In the genomic region with DNA sequence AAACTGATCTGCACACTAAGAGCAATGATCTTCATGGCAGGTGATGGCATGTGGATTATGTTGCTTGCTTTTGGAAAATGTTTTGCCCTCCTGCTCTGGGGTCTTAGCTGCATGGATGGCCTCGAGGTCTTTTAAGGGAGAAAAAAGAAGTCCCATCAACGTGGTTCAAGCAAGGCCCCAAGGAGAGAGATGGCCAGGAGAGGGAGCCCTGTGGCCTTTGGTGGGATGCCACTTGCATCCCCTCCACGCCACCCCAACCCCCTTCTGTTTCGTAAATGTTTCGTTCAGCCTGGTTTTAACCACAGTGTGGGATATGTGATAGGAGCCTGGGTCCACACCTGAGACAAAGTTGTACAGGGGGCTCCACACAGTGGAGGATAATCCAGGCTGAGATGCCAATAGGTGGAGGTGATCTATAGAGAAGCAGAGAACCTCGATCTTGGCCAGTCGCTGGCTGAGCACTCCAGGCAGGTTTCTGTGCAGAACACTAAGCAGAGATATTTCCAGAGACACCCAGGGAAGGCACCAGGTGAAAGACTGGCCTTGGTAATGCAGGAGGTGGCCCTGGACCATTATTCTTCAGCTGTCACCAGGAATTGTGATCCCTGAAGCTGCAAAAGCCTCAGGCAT, we compare ENCODE assay signal across 11 cellular contexts. TPM values are rescaled to one million over a fixed set of nuclear protein-coding genes. Genes with fewer than 3 reads are reported as not detected.
DNase-seq lines count a peak whose midpoint lies in the region; ATAC-seq, FAIRE-seq and TF ChIP-seq lines count a peak whose summit lies in the region.
"Had no signal": no experiment of that assay in that cellular context is flagged by ENCODE, and none has a peak within 500 bp of the region (broad histone marks: within the 10 kb centered on the region; RNA-seq: fewer than 3 reads in every experiment).

No MANE protein-coding gene starts in this region.

- POLR2A ChIA-PET in H1 (lab: Charles Lee; ENCODE audit: partially characterized antibody), result no interaction called here

- no peaks in the 10 kb centered on the region for H3K79me1 ChIP-seq in H1 (ENCODE audit: low read depth, low read length)

- DNase-seq in NCI-H146 (lab: John Stamatoyannopoulos, UW), result peak; percentile 2
- no peak for DNase-seq in NCI-H146 treated with DMSO at 0.1 percent for 48 hours (lab: John Stamatoyannopoulos, UW; ENCODE audit: unreplicated experiment)
- DNase-seq in NCI-H524 treated with DMSO at 0.1 percent for 48 hours (lab: John Stamatoyannopoulos, UW), result peak; percentile 58
- peak; percentile 31 to 73 for DNase-seq in H1 (ENCODE audit: low read depth in 1 of 2, low spot score in 2 of 2)
- no peak for DNase-seq in retinal pigment epithelial cell (ENCODE audit: low read depth)
- no peak for DNase-seq in mesothelial cell of epicardium (ENCODE audit: low spot score in 2 of 2, unreplicated experiment in 2 of 2)
- DNase-seq: stimulated activated CD4-positive, alpha-beta T cell treated with anti-CD3 and anti-CD28 coated beads, Interleukin-12 subunit alpha, Interleukin-12 subunit beta, amount 100 ng/mL, for 4 hours had no signal

- H3K79me2 ChIP-seq in H1 (ENCODE audit: control insufficient read depth in 1 of 2, insufficient read depth in 2 of 2, low read length in 2 of 2), result no peaks in the 10 kb centered on the region

- H4K8ac ChIP-seq in H1 (ENCODE audit: extremely low read depth, insufficient read depth, low read length), result peak overlapping the region; percentile 38; the same call in 1 of the 2 replicates

- no peak for TF ChIP-seq POLR2A in H1 (IDR thresholded peaks at IDR 0.05; ENCODE audit: control extremely low read depth in 1 of 2, low read depth in 2 of 2, low read length in 2 of 2)

- H3K4ac ChIP-seq in H1 (replicated peaks; ENCODE audit: insufficient read length, low read depth, low read length), result no peak overlapping the region

- no peak overlapping the region for H2BK12ac ChIP-seq in H1 (ENCODE audit: low read depth, low read length)

- no peak overlapping the region for H3K56ac ChIP-seq in H1 (replicated peaks; ENCODE audit: insufficient read length, low read depth, low read length)

- H3K4me2 ChIP-seq in H1 (ENCODE audit: insufficient read depth in 1 of 2, low read depth in 2 of 2, low read length in 2 of 2), result no peak overlapping the region

- no peak overlapping the region for H3K9ac ChIP-seq in H1 (replicated peaks in 1 of 4; ENCODE audit: extremely low read depth in 1 of 4, low read depth in 3 of 4, low read length in 3 of 4)

- H2BK20ac ChIP-seq in H1 (ENCODE audit: low read length), result no peak overlapping the region

- H2BK120ac ChIP-seq in H1 (replicated peaks; ENCODE audit: low read depth, low read length), result no peak overlapping the region

- no peaks in the 10 kb centered on the region for H4K20me1 ChIP-seq in H1 (replicated peaks in 1 of 2; ENCODE audit: control insufficient read depth in 1 of 2, insufficient read depth in 2 of 2, low read length in 2 of 2)

- H3K9me3 Mint-ChIP-seq in mesothelial cell of epicardium, result no peaks in the 10 kb centered on the region
- no peaks in the 10 kb centered on the region for H3K9me3 Mint-ChIP-seq in activated T-helper 17 cell treated with anti-CD3 and anti-CD28 coated beads, Interleukin-2, amount 50 U/mL, for 72 hours

- 60% methylated on average over 7 of the region's 7 CpGs; no CpG with 5 or more reads in 1 of the 2 experiments for WGBS in H1 (ENCODE audit: extremely low coverage in 1 of 2, insufficient coverage in 1 of 2, insufficient read length in 1 of 2, insufficient replicate concordance in 2 of 2, low coverage in 1 of 2, low lambda C conversion rate in 2 of 2, missing lambda C conversion rate in 1 of 2), 2 experiments

- no peak overlapping the region for H2BK5ac ChIP-seq in H1 (ENCODE audit: low read depth, low read length)

- no peak overlapping the region for H3K27ac Mint-ChIP-seq in mesothelial cell of epicardium
- H3K27ac Mint-ChIP-seq in activated T-helper 17 cell treated with anti-CD3 and anti-CD28 coated beads, Interleukin-2, amount 50 U/mL, for 72 hours, result no peak overlapping the region

- H3K27ac ChIP-seq in H1 (ENCODE audit: low read depth, low read length), result no peak overlapping the region

- 0 out of 2 replicates have a peak overlapping the region, but pooled peaks have one; percentile 62 for H2AFZ ChIP-seq in H1 (ENCODE audit: low read length)

- no peak overlapping the region for H2AK5ac ChIP-seq in H1 (ENCODE audit: low read depth, low read length)

- no peak overlapping the region for H3K18ac ChIP-seq in H1 (ENCODE audit: extremely low read depth, low read length)

- H3K4me1 Mint-ChIP-seq in mesothelial cell of epicardium, result peaks cover 2% of the 10 kb centered on the region
- no peaks in the 10 kb centered on the region for H3K4me1 Mint-ChIP-seq in activated T-helper 17 cell treated with anti-CD3 and anti-CD28 coated beads, Interleukin-2, amount 50 U/mL, for 72 hours

- H3K23ac ChIP-seq in H1 (ENCODE audit: insufficient read length), result no peak overlapping the region

- CTCF ChIA-PET in H1 (lab: Charles Lee; ENCODE audit: partially characterized antibody), result interaction anchor here (0.6 to 3.8 kb wide), 41 partner anchors 8 to 347 kb away, joined by 3 to 34 read pairs (median 4); no protein-coding TSS in a partner anchor

- H3K27me3 Mint-ChIP-seq in mesothelial cell of epicardium (ENCODE audit: low read depth), result peaks cover 12% of the 10 kb centered on the region
- H3K27me3 Mint-ChIP-seq in activated T-helper 17 cell treated with anti-CD3 and anti-CD28 coated beads, Interleukin-2, amount 50 U/mL, for 72 hours, result no peaks in the 10 kb centered on the region

- H3K4me3 ChIP-seq in H1 (ENCODE audit: extremely low read depth in 1 of 4, insufficient read depth in 2 of 4, low read depth in 3 of 4, low read length in 4 of 4) (no peak overlapping the region), retinal pigment epithelial cell (ENCODE audit: low read length) (no peak overlapping the region)

- H2BK15ac ChIP-seq in H1 (ENCODE audit: low read length), result no peak overlapping the region

- H3K36me3 Mint-ChIP-seq in mesothelial cell of epicardium, result no peaks in the 10 kb centered on the region
- H3K36me3 Mint-ChIP-seq in activated T-helper 17 cell treated with anti-CD3 and anti-CD28 coated beads, Interleukin-2, amount 50 U/mL, for 72 hours (ENCODE audit: low read depth), result no peaks in the 10 kb centered on the region

- H3K27me3 ChIP-seq in H1 (replicated peaks in 1 of 4; ENCODE audit: control insufficient read depth in 3 of 4, extremely low read depth in 1 of 4, insufficient read depth in 3 of 4, low read length in 3 of 4), result no peaks in the 10 kb centered on the region; a peak in 1 of 7 replicates

- no peak overlapping the region for H4K5ac ChIP-seq in H1 (ENCODE audit: insufficient read length, low read depth, low read length)

- no peak overlapping the region for H3K4me3 Mint-ChIP-seq in mesothelial cell of epicardium
- H3K4me3 Mint-ChIP-seq in activated T-helper 17 cell treated with anti-CD3 and anti-CD28 coated beads, Interleukin-2, amount 50 U/mL, for 72 hours, result no peak overlapping the region

- no peaks in the 10 kb centered on the region for H3K9me3 ChIP-seq in H1 (ENCODE audit: insufficient read depth in 2 of 2, low read depth in 1 of 2, low read length in 1 of 2)

- no peak overlapping the region for H3K14ac ChIP-seq in H1 (ENCODE audit: insufficient read length)

- H3K36me3 ChIP-seq in H1 (ENCODE audit: control insufficient read depth in 2 of 4, insufficient read depth in 4 of 4, low read length in 3 of 4), result no peaks in the 10 kb centered on the region

- no peak for TF ChIP-seq EP300 in H1 (IDR thresholded peaks at IDR 0.05; ENCODE audit: borderline replicate concordance in 1 of 2, low read depth in 2 of 2, low read length in 2 of 2)

- TF ChIP-seq RAD21 in H1 (IDR thresholded peaks at IDR 0.05 in 1 of 2, conservative IDR thresholded peaks at IDR 0.05 in 1 of 2; ENCODE audit: low read depth in 2 of 2, low read length in 2 of 2), result peak; percentile 87

- TF ChIP-seq CTCF in H1 (IDR thresholded peaks at IDR 0.05; ENCODE audit: control extremely low read depth in 1 of 3, insufficient read depth in 1 of 3, low read depth in 1 of 3, low read length in 3 of 3), result peak; percentile 80 to 86 (median 81)
- peak; percentile 82 for TF ChIP-seq CTCF in retinal pigment epithelial cell (conservative IDR thresholded peaks at IDR 0.05; ENCODE audit: low read depth, low read length)
- TF ChIP-seq CTCF in mesothelial cell of epicardium (IDR thresholded peaks at IDR 0.05; ENCODE audit: unreplicated experiment), result no peak

- no peak overlapping the region for H4K91ac ChIP-seq in H1 (replicated peaks; ENCODE audit: insufficient read length, low read length)

- H3K4me1 ChIP-seq in H1 (replicated peaks in 1 of 4; ENCODE audit: control insufficient read depth in 3 of 4, insufficient read depth in 4 of 4, low read length in 3 of 4), result no peaks in the 10 kb centered on the region

- no peaks in the 10 kb centered on the region for H3K23me2 ChIP-seq in H1 (ENCODE audit: low read depth, low read length)

- no peak for ATAC-seq in GM18517 (IDR thresholded peaks at IDR 0.05; ENCODE audit: unreplicated experiment)
- ATAC-seq in activated T-helper 17 cell treated with anti-CD3 and anti-CD28 coated beads, Interleukin-2, amount 50 U/mL, for 72 hours (replicated peaks), result no peak

- FAIRE-seq in H1 (lab: Jason Lieb, UNC), result peak; percentile 95
- FAIRE-seq: endothelial cell of umbilical vein had no signal

TF ChIP-seq in H1, 55 proteins besides CTCF, POLR2A, EP300 and RAD21 (continues in another document):
- no peak for TF ChIP-seq SIX5 (IDR thresholded peaks at IDR 0.05; ENCODE audit: low read depth, low read length)
- no peak for TF ChIP-seq CEBPB (IDR thresholded peaks at IDR 0.05; ENCODE audit: low read depth, low read length)
- no peak for TF ChIP-seq JUN (IDR thresholded peaks at IDR 0.05; ENCODE audit: low read depth, low read length)
- TF ChIP-seq TBP (IDR thresholded peaks at IDR 0.05; ENCODE audit: low read depth, low read length), result no peak
- TF ChIP-seq CBX8 (IDR thresholded peaks at IDR 0.05; ENCODE audit: borderline replicate concordance, low read depth, low read length), result no peak
- TF ChIP-seq KDM1A (IDR thresholded peaks at IDR 0.05; ENCODE audit: borderline replicate concordance, low read length), result no peak
- no peak for TF ChIP-seq TEAD4 (IDR thresholded peaks at IDR 0.05; ENCODE audit: low read depth, low read length)
- TF ChIP-seq BRCA1 (IDR thresholded peaks at IDR 0.05; ENCODE audit: low read depth, low read length), result no peak

RNA-seq across cellular contexts. Expression of a gene that starts 25.8 kb away (rescaled TPM):
- 2.1 and 2.2 TPM in 2 replicates for total RNA-seq in H1 (2021; fragmentation: NEBNext Ultra II Directional; extraction: Animal tissue kit (Norgen Biotek cat#: 25700))
- polyA plus RNA-seq in H1 (2011; rRNA removed), result 0.66 and 1.0 TPM in 2 replicates
- polyA plus RNA-seq in H1 (2011; cell fraction: cytosol; rRNA removed), result 0.62 TPM
- 0.63 TPM for polyA plus RNA-seq in H1 (2011; cell fraction: nucleus; rRNA removed)
- 0.64 to 1.2 TPM (median 1.1 TPM) in 4 replicates for polyA plus RNA-seq in H1 (2012, experiment 1 of 2)
- polyA plus RNA-seq in H1 (2012, experiment 2 of 2), result 1.0 TPM
- polyA plus RNA-seq in H1 (2013, experiment 1 of 2), result 0.53 TPM
- polyA plus RNA-seq in H1 (2013, experiment 2 of 2), result 0.55 TPM
- 0.85 and 3.1 TPM in 2 replicates for polyA minus RNA-seq in H1 (2011; rRNA and poly(A)+ RNA removed)
- polyA minus RNA-seq in H1 (2011; cell fraction: cytosol; rRNA and poly(A)+ RNA removed), result 0.59 TPM
- 1.6 TPM for polyA minus RNA-seq in H1 (2011; cell fraction: nucleus; rRNA and poly(A)+ RNA removed)
- 12.4 to 14.6 TPM (median 14.4 TPM) in 3 replicates for total RNA-seq in mesothelial cell of epicardium
- total RNA-seq in activated T-helper 17 cell treated with anti-CD3 and anti-CD28 coated beads, Interleukin-2, amount 50 U/mL, for 72 hours, result not detected
- total RNA-seq: endothelial cell of umbilical vein; T-helper 1 cell treated with Interleukin-12 subunit alpha and Interleukin-12 subunit beta and Interleukin-4 antibody, amounts not matched to agents 30 ng/mL and 1 ng/mL, for 36 hours had no signal
- polyA plus RNA-seq: endothelial cell of umbilical vein had no signal

Comparison
In these comparisons a context has a peak if more than half of its experiments do, and no peak if none do; other contexts are left out.
1. DNase-seq: peak in NCI-H146 (single experiment), NCI-H524 treated with DMSO at 0.1 percent for 48 hours (single experiment) and H1 (2 of 2); none in NCI-H146 treated with DMSO at 0.1 percent for 48 hours (single experiment), retinal pigment epithelial cell (single experiment) and mesothelial cell of epicardium (0 of 2).